In the genomic region with DNA sequence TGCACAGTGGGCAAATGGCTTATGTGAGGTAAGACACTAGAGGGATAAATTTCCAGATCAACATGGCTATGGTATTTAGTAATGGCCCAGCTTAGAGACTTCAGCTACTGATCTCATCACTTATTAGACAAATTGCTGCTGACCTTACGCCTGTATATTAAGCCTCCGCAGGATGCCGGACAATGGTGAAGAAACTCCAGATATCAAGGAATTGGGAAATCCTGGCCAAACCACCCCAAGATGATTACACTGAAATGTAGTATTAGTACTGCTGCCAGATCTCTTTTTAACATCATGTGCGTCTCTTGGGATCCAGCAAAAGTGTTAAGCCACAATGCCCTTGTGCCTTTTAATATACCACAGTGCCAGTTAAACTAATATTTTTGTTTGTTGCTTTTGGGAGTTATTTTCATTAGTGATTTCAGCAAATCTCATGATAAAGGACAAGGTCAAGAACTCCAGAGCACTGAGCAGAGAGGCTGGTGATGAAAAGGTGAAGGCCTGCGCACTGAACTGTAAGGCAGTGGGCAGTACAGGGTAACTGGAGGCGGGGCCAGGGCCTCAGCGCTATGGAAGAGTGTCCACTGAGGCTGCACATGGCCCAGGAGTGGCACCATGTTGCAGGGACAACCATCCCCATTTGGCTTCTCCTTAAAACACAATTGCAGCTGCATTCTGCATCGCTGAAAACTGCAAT, we compare ENCODE assay signal across 15 cellular contexts. TPM values are rescaled to one million over a fixed set of nuclear protein-coding genes. Genes with fewer than 3 reads are reported as not detected.
DNase-seq lines count a peak whose midpoint lies in the region; ATAC-seq, FAIRE-seq and TF ChIP-seq lines count a peak whose summit lies in the region.
"Had no signal": no experiment of that assay in that cellular context is flagged by ENCODE, and none has a peak within 500 bp of the region (broad histone marks: within the 10 kb centered on the region; RNA-seq: fewer than 3 reads in every experiment).

No MANE protein-coding gene starts in this region.

- TF ChIP-seq CTCF in left ventricle myocardium inferior (IDR thresholded peaks at IDR 0.05; ENCODE audit: borderline replicate concordance): no peak
- TF ChIP-seq CTCF in osteocyte (IDR thresholded peaks at IDR 0.05): no peak
- TF ChIP-seq CTCF in transverse colon (IDR thresholded peaks at IDR 0.05): no peak
- no peak for TF ChIP-seq CTCF in kidney (IDR thresholded peaks at IDR 0.05; ENCODE audit: borderline replicate concordance, extremely low read depth, insufficient read depth)

- H3K27me3 Mint-ChIP-seq in osteocyte (ENCODE audit: unreplicated experiment): peaks cover 4% of the 10 kb centered on the region
- H3K27me3 Mint-ChIP-seq: B cell; CD4-positive, alpha-beta T cell had no signal

- no peak overlapping the region for H3K4me3 ChIP-seq in left ventricle myocardium inferior
- no peak overlapping the region for H3K4me3 ChIP-seq in adipocyte (ENCODE audit: low read length)
- H3K4me3 ChIP-seq in transverse colon: no peak overlapping the region
- H3K4me3 ChIP-seq in kidney (ENCODE audit: low read length in 2 of 2): no peak overlapping the region

- H3K9me3 Mint-ChIP-seq in osteocyte (ENCODE audit: unreplicated experiment): no peaks in the 10 kb centered on the region
- H3K9me3 Mint-ChIP-seq: CD4-positive, alpha-beta T cell had no signal

- H3K9ac ChIP-seq in adipocyte (ENCODE audit: low read length): peak overlapping the region; percentile 39
- no peak overlapping the region for H3K9ac ChIP-seq in kidney (ENCODE audit: low read length in 2 of 2)

- H3K27ac ChIP-seq in left ventricle myocardium inferior (replicated peaks): peak overlapping the region; percentile 87
- peak overlapping the region in 3 of 4 donors; percentile 2 to 70 (median 41) for H3K27ac ChIP-seq in transverse colon
- no peak overlapping the region for H3K27ac ChIP-seq in kidney (ENCODE audit: low read depth in 2 of 2, low read length in 2 of 2)

- TF ChIP-seq EP300 in transverse colon (IDR thresholded peaks at IDR 0.05; ENCODE audit: low read depth): no peak

- ATAC-seq in Right ventricle myocardium superior (ENCODE audit: poor library complexity): no peak
- ATAC-seq: HCT116 had no signal

- no peak overlapping the region for H3K4me3 Mint-ChIP-seq in osteocyte (ENCODE audit: unreplicated experiment)
- H3K4me3 Mint-ChIP-seq: B cell; CD4-positive, alpha-beta T cell had no signal

- DNase-seq in left ventricle myocardium inferior (no peak), Right ventricle myocardium superior (no peak), adipocyte (ENCODE audit: low read depth) (no peak), osteocyte (ENCODE audit: extremely low spot score, unreplicated experiment) (peak; percentile 62), transverse colon (no peak), kidney (no peak), Kasumi-1 (lab: John Stamatoyannopoulos, UW) (no peak)
- DNase-seq: C1 segment of cervical spinal cord; Calu3; CD4-positive, alpha-beta T cell; DMS 273 treated with DMSO at 0.1 percent for 48 hours had no signal

- H3K36me3 ChIP-seq in left ventricle myocardium inferior (peaks cover 64% of the 10 kb centered on the region), adipocyte (ENCODE audit: control insufficient read depth, insufficient read depth, low read length, severe bottlenecking) (peaks cover 45% of the 10 kb centered on the region), transverse colon (peaks cover 0 to 39% (median 8%) of the 10 kb centered on the region in 4 donors), kidney (ENCODE audit: control insufficient read depth in 1 of 2, insufficient read depth in 2 of 2, low read length in 2 of 2) (peaks cover 30 to 45% of the 10 kb centered on the region in 2 donors)

- H3K27me3 ChIP-seq in left ventricle myocardium inferior (ENCODE audit: low read depth) (no peaks in the 10 kb centered on the region), adipocyte (replicated peaks; ENCODE audit: control insufficient read depth, insufficient read depth, low read length) (peaks cover 4% of the 10 kb centered on the region), transverse colon (no peaks in the 10 kb centered on the region)

- H3K9me3 ChIP-seq in left ventricle myocardium inferior (replicated peaks) (no peaks in the 10 kb centered on the region), adipocyte (ENCODE audit: control insufficient read depth, low read length) (no peaks in the 10 kb centered on the region), transverse colon (no peaks in the 10 kb centered on the region), kidney (ENCODE audit: control insufficient read depth in 1 of 2, low read length in 2 of 2) (no peaks in the 10 kb centered on the region)

- H3K36me3 Mint-ChIP-seq in osteocyte (ENCODE audit: unreplicated experiment): peaks cover 22% of the 10 kb centered on the region

- intact Hi-C loops in left ventricle myocardium inferior (cut with micrococcal nuclease): no loop called here
- intact Hi-C loops in Right ventricle myocardium superior (cut with DNase I): no loop called here
- intact Hi-C loops in transverse colon (cut with DNase I; ENCODE audit: low total_unique reads): no loop called here
- intact Hi-C loops in kidney (cut with DNase I): no loop called here

- H3K4me1 ChIP-seq in left ventricle myocardium inferior (peaks cover 71% of the 10 kb centered on the region), adipocyte (ENCODE audit: control insufficient read depth, insufficient read depth, low read length) (peaks cover 40% of the 10 kb centered on the region), transverse colon (peaks cover 3 to 23% (median 14%) of the 10 kb centered on the region in 4 donors), kidney (ENCODE audit: control insufficient read depth in 1 of 2, insufficient read depth in 1 of 2, low read depth in 1 of 2, low read length in 2 of 2) (no peaks in the 10 kb centered on the region)

- 94 to 96% methylated on average over 7 to 8 of the region's 8 CpGs for WGBS in transverse colon (ENCODE audit: low coverage in 1 of 2), 2 donors

- no peak for TF ChIP-seq POLR2A in transverse colon (IDR thresholded peaks at IDR 0.05)

- peaks cover 4% of the 10 kb centered on the region for H3K4me1 Mint-ChIP-seq in osteocyte (ENCODE audit: unreplicated experiment)

- FAIRE-seq in kidney (lab: Jason Lieb, UNC): no peak
- FAIRE-seq: A204.1, H54 had no signal

- in situ Hi-C loops in transverse colon (cut with MboI; ENCODE audit: low pct_ligation_motif_present in 1 of 4, low pct_unique_long_range_greater_than_20kb in 1 of 4, low sequenced_read_pairs in 3 of 4): loop anchor here in 3 of 4 donors (5.0 to 25.0 kb wide), 4 partner anchors 112 to 738 kb away; a partner anchor contains a TSS

- no peak overlapping the region for H3K27ac Mint-ChIP-seq in osteocyte (ENCODE audit: unreplicated experiment)
- H3K27ac Mint-ChIP-seq: B cell; CD4-positive, alpha-beta T cell had no signal

RNA-seq across cellular contexts. Expression of a gene that starts 32.5 kb away (rescaled TPM):
- 24.5 TPM for total RNA-seq in left ventricle myocardium inferior
- 26.1 TPM for total RNA-seq in Right ventricle myocardium superior
- total RNA-seq in osteocyte: 23.3 and 28.4 TPM in 2 replicates
- total RNA-seq in transverse colon: 10 to 100 TPM; 13.8 to 27.0 (median 20.3) TPM
- 23.4 TPM for total RNA-seq in kidney
- 9.0 TPM for polyA plus RNA-seq in kidney (ENCODE audit: insufficient read depth, low read depth, low replicate concordance)

RNA-seq across cellular contexts. Expression of a gene that starts 32.9 kb away (rescaled TPM):
- total RNA-seq in left ventricle myocardium inferior: 22.5 TPM
- total RNA-seq in Right ventricle myocardium superior: 20.0 TPM
- total RNA-seq in osteocyte: 34.9 and 42.2 TPM in 2 replicates
- total RNA-seq in transverse colon: 10 to 100 TPM; 24.6 to 40.4 (median 30.6) TPM
- total RNA-seq in kidney: 28.5 TPM
- polyA plus RNA-seq in kidney (ENCODE audit: insufficient read depth, low read depth, low replicate concordance): 15.1 TPM

Comparison
In these comparisons a context has a peak if more than half of its experiments do, and no peak if none do; other contexts are left out.
1. H3K27ac ChIP-seq: peak in left ventricle myocardium inferior (single experiment) and transverse colon (3 of 4); none in kidney (0 of 2).